9 cellular contexts compared by ENCODE assay signal in the genomic region with DNA sequence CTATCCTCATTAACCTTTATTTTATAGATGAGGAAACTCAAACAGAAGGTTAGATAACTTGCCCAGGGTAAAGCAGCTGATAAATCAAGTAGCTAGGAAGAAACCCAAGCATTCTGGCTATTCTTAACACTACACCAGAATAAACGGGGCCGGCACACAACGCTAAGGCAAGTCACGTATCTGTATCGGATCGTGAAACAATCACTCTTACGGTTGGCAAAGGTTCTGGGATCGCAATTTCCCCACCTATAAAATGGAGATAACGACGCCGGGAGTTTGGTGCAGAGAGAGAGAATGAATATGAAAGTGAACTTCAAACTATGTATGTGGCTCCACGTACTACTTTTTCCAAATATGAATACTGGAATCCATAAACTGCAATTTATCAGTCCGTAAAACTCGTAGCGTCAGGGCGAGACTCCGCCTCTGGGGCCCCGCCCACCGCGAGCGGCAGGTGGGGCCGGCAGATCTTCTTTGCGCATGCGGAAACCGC. TPM values are rescaled to one million over a fixed set of nuclear protein-coding genes. Genes with fewer than 3 reads are reported as not detected.
DNase-seq lines count a peak whose midpoint lies in the region; ATAC-seq and TF ChIP-seq lines count a peak whose summit lies in the region.
"Had no signal": no experiment of that assay in that cellular context is flagged by ENCODE, and none has a peak within 500 bp of the region (broad histone marks: within the 10 kb centered on the region; RNA-seq: fewer than 3 reads in every experiment).

No MANE protein-coding gene starts in this region.

- peak; percentile 94 for ATAC-seq in GM19467 (IDR thresholded peaks at IDR 0.05; ENCODE audit: unreplicated experiment)

- peak overlapping the region; percentile 40 for H2BK5ac ChIP-seq in neuronal stem cell (ENCODE audit: low read length)

- peaks cover 36 to 50% (median 47%) of the 10 kb centered on the region in 3 donors for H3K4me1 Mint-ChIP-seq in CD8-positive, alpha-beta memory T cell

- peaks cover 30% of the 10 kb centered on the region for H3K4me1 ChIP-seq in CD8-positive, alpha-beta memory T cell (ENCODE audit: insufficient read depth, low read length)
- H3K4me1 ChIP-seq in neuronal stem cell (ENCODE audit: control insufficient read depth in 2 of 2, insufficient read depth in 1 of 2, low read depth in 1 of 2, low read length in 2 of 2) = peaks cover 0 to 2% of the 10 kb centered on the region in 2 donors

- no peak overlapping the region for H2BK12ac ChIP-seq in neuronal stem cell (ENCODE audit: low read length)

- TF ChIP-seq CTCF in foreskin fibroblast (IDR thresholded peaks at IDR 0.05; ENCODE audit: low read depth, low read length) = no peak

- peaks cover 0 to 24% (median 8%) of the 10 kb centered on the region in 3 donors for H3K36me3 Mint-ChIP-seq in CD8-positive, alpha-beta memory T cell

- H3K4me3 ChIP-seq in CD8-positive, alpha-beta memory T cell (ENCODE audit: low read length) = peak overlapping the region; percentile 75
- H3K4me3 ChIP-seq in foreskin fibroblast (ENCODE audit: low read depth in 1 of 2, low read length in 2 of 2) (peak overlapping the region; percentile 61 to 63), neuronal stem cell (ENCODE audit: low read length in 2 of 2) (peak overlapping the region; percentile 92 to 98)

- no peaks in the 10 kb centered on the region for H3K9me3 Mint-ChIP-seq in CD8-positive, alpha-beta memory T cell

- peaks cover 5% of the 10 kb centered on the region for H3K27me3 ChIP-seq in CD8-positive, alpha-beta memory T cell (ENCODE audit: insufficient read depth, low read length, poor library complexity, severe bottlenecking)
- peaks cover 0 to 20% (median 6%) of the 10 kb centered on the region in 3 experiments for H3K27me3 ChIP-seq in neuronal stem cell (ENCODE audit: control insufficient read depth in 3 of 3, insufficient read depth in 3 of 3, low read depth in 1 of 3, low read length in 3 of 3)

- peak; percentile 83 to 92 (median 87) for DNase-seq in CD8-positive, alpha-beta memory T cell
- DNase-seq in HK-2 (ENCODE audit: unreplicated experiment) = peak; percentile 90
- DNase-seq in OCI-M1 (lab: John Stamatoyannopoulos, UW) = peak; percentile 95
- DNase-seq in activated T-helper 1 cell treated with anti-CD3 and anti-CD28 coated beads, Interleukin-2, amount 50 U/mL, for 16 hours (ENCODE audit: low read depth in 1 of 2, low spot score in 1 of 2) = peak; percentile 75 to 82
- DNase-seq in foreskin fibroblast = peak; percentile 84 to 96
- DNase-seq in neuronal stem cell (ENCODE audit: low spot score) = no peak
- peak; percentile 95 for DNase-seq in superior temporal gyrus (ENCODE audit: extremely low spot score)

- no peak overlapping the region for H3K4ac ChIP-seq in neuronal stem cell (ENCODE audit: low read length)

- H4K8ac ChIP-seq in neuronal stem cell (ENCODE audit: low read depth, low read length) = no peak overlapping the region

- no CpG with 5 or more reads among the region's 25 CpGs for WGBS in neuronal stem cell (ENCODE audit: extremely low coverage in 2 of 2, insufficient read length in 2 of 2, insufficient replicate concordance in 1 of 2), 2 donors

- H3K9me3 ChIP-seq in CD8-positive, alpha-beta memory T cell (ENCODE audit: low read length) = no peaks in the 10 kb centered on the region
- H3K9me3 ChIP-seq in neuronal stem cell (replicated peaks in 1 of 2; ENCODE audit: control insufficient read depth in 2 of 2, insufficient read depth in 1 of 2, low read depth in 1 of 2, low read length in 2 of 2) = peaks cover 1 to 8% of the 10 kb centered on the region in 2 donors

- peak overlapping the region; percentile 100 for H2AFZ ChIP-seq in neuronal stem cell (ENCODE audit: low read length)

- H3K27me3 Mint-ChIP-seq in CD8-positive, alpha-beta memory T cell = peaks cover 9 to 14% of the 10 kb centered on the region in 2 donors

- H2BK15ac ChIP-seq in neuronal stem cell (ENCODE audit: low read length) = no peak overlapping the region

- CTCF ChIA-PET in CD8-positive, alpha-beta memory T cell (lab: Charles Lee) = interaction anchor here (0.6 to 2.4 kb wide), 7 partner anchors 10 to 405 kb away, joined by 3 to 14 read pairs (median 4); a partner anchor contains a TSS

- no peak overlapping the region for H4K91ac ChIP-seq in neuronal stem cell (ENCODE audit: low read depth, low read length, poor library complexity)

- H3K27ac Mint-ChIP-seq in CD8-positive, alpha-beta memory T cell = peak overlapping the region; percentile 87 to 98 (median 96)

- no peak overlapping the region for H2BK120ac ChIP-seq in neuronal stem cell (ENCODE audit: low read depth, low read length)

- H3K27ac ChIP-seq in CD8-positive, alpha-beta memory T cell (ENCODE audit: low read depth, low read length) = peak overlapping the region; percentile 94
- peak overlapping the region; percentile 90 for H3K27ac ChIP-seq in neuronal stem cell (replicated peaks; ENCODE audit: low read length)

- no peak overlapping the region for H3K23ac ChIP-seq in neuronal stem cell (ENCODE audit: low read depth, low read length, poor library complexity)

- peaks cover 2% of the 10 kb centered on the region for H3K79me1 ChIP-seq in neuronal stem cell (ENCODE audit: low read depth, low read length)

- no peak overlapping the region for H3K14ac ChIP-seq in neuronal stem cell (ENCODE audit: low read length)

- peak overlapping the region; percentile 52 for H3K4me2 ChIP-seq in neuronal stem cell (ENCODE audit: insufficient read depth, low read length, poor library complexity, severe bottlenecking)

- H3K4me3 Mint-ChIP-seq in CD8-positive, alpha-beta memory T cell = peak overlapping the region; percentile 93 to 99 (median 97)

- H3K36me3 ChIP-seq in CD8-positive, alpha-beta memory T cell (ENCODE audit: insufficient read depth, low read length) = no peaks in the 10 kb centered on the region
- peaks cover 1 to 23% of the 10 kb centered on the region in 2 donors for H3K36me3 ChIP-seq in neuronal stem cell (replicated peaks in 1 of 2; ENCODE audit: control insufficient read depth in 2 of 2, insufficient read depth in 2 of 2, low read length in 2 of 2)

- POLR2A ChIA-PET in CD8-positive, alpha-beta memory T cell (lab: Charles Lee) = interaction anchor here (0.6 to 2.5 kb wide), 2 partner anchors 13 to 16 kb away, joined by 5 to 24 read pairs; a partner anchor contains a TSS

- H3K18ac ChIP-seq in neuronal stem cell (ENCODE audit: low read length) = no peak overlapping the region

- H3K9ac ChIP-seq in neuronal stem cell (ENCODE audit: low read depth, low read length, poor library complexity) = no peak overlapping the region

- H2AK5ac ChIP-seq in neuronal stem cell (ENCODE audit: low read depth, low read length) = no peak overlapping the region

RNA-seq across cellular contexts. Expression of a gene that starts 0.3 kb away (rescaled TPM):
- 10 to 100 TPM; 43.6 to 47.7 TPM for total RNA-seq in CD8-positive, alpha-beta memory T cell
- polyA plus RNA-seq in CD8-positive, alpha-beta memory T cell = 54.4 TPM
- polyA plus RNA-seq in neuronal stem cell (2013, experiment 1 of 2) = 33.5 TPM
- polyA plus RNA-seq in neuronal stem cell (2013, experiment 2 of 2) = 37.8 TPM

RNA-seq across cellular contexts. Expression of a gene that starts 12.1 kb away (rescaled TPM):
- total RNA-seq in CD8-positive, alpha-beta memory T cell = 10 to 100 TPM; 25.6 to 29.0 TPM
- polyA plus RNA-seq in CD8-positive, alpha-beta memory T cell = 15.0 TPM
- 11.6 TPM for polyA plus RNA-seq in neuronal stem cell (2013, experiment 1 of 2)
- 12.4 TPM for polyA plus RNA-seq in neuronal stem cell (2013, experiment 2 of 2)

RNA-seq across cellular contexts. Expression of a gene that starts 54.7 kb away (rescaled TPM):
- not detected for total RNA-seq in CD8-positive, alpha-beta memory T cell
- not detected for polyA plus RNA-seq in CD8-positive, alpha-beta memory T cell
- not detected for polyA plus RNA-seq in neuronal stem cell (2013, experiment 1 of 2)
- not detected for polyA plus RNA-seq in neuronal stem cell (2013, experiment 2 of 2)
- total RNA-seq: dermis microvascular lymphatic vessel endothelial cell had no signal
